In the genomic region with DNA sequence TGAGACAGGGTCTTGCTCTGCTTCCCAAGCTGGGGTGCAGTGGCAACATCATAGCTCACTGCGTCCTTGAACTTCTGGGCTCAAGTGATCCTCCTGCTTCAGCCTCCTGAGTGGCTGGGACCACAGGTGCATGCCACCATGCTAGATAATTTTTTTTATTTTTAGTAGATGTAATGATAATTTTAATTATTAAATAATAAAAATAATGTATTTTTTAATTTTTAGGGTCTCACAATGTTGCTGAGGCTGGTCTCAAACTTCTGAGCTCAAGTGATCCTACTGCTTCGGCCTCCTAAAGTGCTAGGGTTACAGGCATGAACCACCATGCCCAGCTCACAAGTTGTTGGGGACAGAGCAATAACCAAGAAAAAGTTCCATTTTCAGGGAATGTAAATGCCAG, we compare ENCODE assay signal across 17 cellular contexts.
DNase-seq lines count a peak whose midpoint lies in the region; ATAC-seq and TF ChIP-seq lines count a peak whose summit lies in the region.
"Had no signal": no experiment of that assay in that cellular context is flagged by ENCODE, and none has a peak within 500 bp of the region (broad histone marks: within the 10 kb centered on the region; RNA-seq: fewer than 3 reads in every experiment).

No MANE protein-coding gene starts in this region.

- no peaks in the 10 kb centered on the region for H3K9me3 ChIP-seq in esophagus squamous epithelium
- H3K9me3 ChIP-seq: A549; BLaER1 treated with 17β-estradiol and CSF1 and Interleukin-3, amounts not matched to agents 10 nM and 100 nM had no signal

- H3K27ac ChIP-seq in dorsolateral prefrontal cortex = peak overlapping the region in 35 of 59 donors; percentile 13 to 97 (median 91)
- H3K27ac ChIP-seq in temporal lobe (ENCODE audit: low read depth, low read length) = peak overlapping the region; percentile 93
- H3K27ac ChIP-seq in esophagus squamous epithelium = no peak overlapping the region
- H3K27ac ChIP-seq: 22Rv1; A549; BLaER1 treated with 17β-estradiol and CSF1 and Interleukin-3, amounts not matched to agents 10 nM and 100 nM; C4-2B had no signal

- ATAC-seq in WTC11 = no peak
- ATAC-seq: A549; CD8-positive, alpha-beta T cell had no signal

- peaks cover 11% of the 10 kb centered on the region for H3K36me3 Mint-ChIP-seq in WTC11
- H3K36me3 Mint-ChIP-seq: CD8-positive, alpha-beta T cell had no signal

- peaks cover 0 to 4% (median 0%) of the 10 kb centered on the region in 45 donors for H3K27me3 ChIP-seq in dorsolateral prefrontal cortex
- peaks cover 0 to 23% (median 0%) of the 10 kb centered on the region in 4 donors for H3K27me3 ChIP-seq in esophagus squamous epithelium
- H3K27me3 ChIP-seq: BLaER1 treated with 17β-estradiol and CSF1 and Interleukin-3, amounts not matched to agents 10 nM and 100 nM had no signal

- no peak for TF ChIP-seq POLR2A in esophagus squamous epithelium (IDR thresholded peaks at IDR 0.05)

- H3K36me3 ChIP-seq in esophagus squamous epithelium = no peaks in the 10 kb centered on the region
- H3K36me3 ChIP-seq: BLaER1 treated with 17β-estradiol and CSF1 and Interleukin-3, amounts not matched to agents 10 nM and 100 nM had no signal

- no peak overlapping the region for H3K4me3 ChIP-seq in dorsolateral prefrontal cortex
- no peak overlapping the region for H3K4me3 ChIP-seq in esophagus squamous epithelium
- H3K4me3 ChIP-seq: A549; BLaER1 treated with 17β-estradiol and CSF1 and Interleukin-3, amounts not matched to agents 10 nM and 100 nM had no signal

- TF ChIP-seq CTCF in WTC11 (IDR thresholded peaks at IDR 0.05) (no peak), dorsolateral prefrontal cortex (IDR thresholded peaks at IDR 0.05 in 54 of 56, conservative IDR thresholded peaks at IDR 0.05 in 2 of 56; ENCODE audit: low read depth in 1 of 56, partially characterized antibody in 56 of 56) (no peak), esophagus squamous epithelium (IDR thresholded peaks at IDR 0.05) (no peak)

- CTCF ChIA-PET in WTC11 (lab: Charles Lee) = interaction anchor here (0.7 to 1.4 kb wide), 3 partner anchors 9 to 655 kb away, joined by 3 to 5 read pairs (median 3); no protein-coding TSS in a partner anchor

- DNase-seq in WTC11 (ENCODE audit: low spot score) (no peak), dorsolateral prefrontal cortex (no peak), esophagus squamous epithelium (lab: John Stamatoyannopoulos, UW) (no peak), NCI-H2196 treated with DMSO at 0.1 percent for 48 hours (lab: John Stamatoyannopoulos, UW; ENCODE audit: unreplicated experiment) (no peak)
- DNase-seq: AML-193; Caco-2; Calu3; CD4-positive, alpha-beta T cell; CD8-positive, alpha-beta T cell; DMS79 treated with DMSO at 0.1 percent for 48 hours; GF-D8 had no signal

- H3K27ac Mint-ChIP-seq in WTC11 = no peak overlapping the region
- H3K27ac Mint-ChIP-seq: B cell; CD4-positive, alpha-beta T cell; CD8-positive, alpha-beta T cell had no signal

- H3K9me3 Mint-ChIP-seq in WTC11 = peaks cover 17% of the 10 kb centered on the region
- H3K9me3 Mint-ChIP-seq: CD4-positive, alpha-beta T cell; CD8-positive, alpha-beta T cell had no signal

- H3K27me3 Mint-ChIP-seq in WTC11 (ENCODE audit: low read depth) = no peaks in the 10 kb centered on the region; the same call in 1 of the 2 replicates

- no peak overlapping the region for H3K4me3 Mint-ChIP-seq in WTC11
- H3K4me3 Mint-ChIP-seq: B cell; CD4-positive, alpha-beta T cell; CD8-positive, alpha-beta T cell had no signal

- peaks cover 4% of the 10 kb centered on the region for H3K4me1 Mint-ChIP-seq in WTC11
- H3K4me1 Mint-ChIP-seq: B cell had no signal

- POLR2A ChIA-PET in WTC11 (lab: Charles Lee) = no interaction called here

- H3K4me1 ChIP-seq in esophagus squamous epithelium = no peaks in the 10 kb centered on the region
- H3K4me1 ChIP-seq: A549 had no signal

- WGBS in esophagus squamous epithelium, 2 donors = 90 to 97% methylated on average over 2 of the region's 2 CpGs

- intact Hi-C loops in dorsolateral prefrontal cortex (cut with DNase I) = loop anchor here in 1 of 2 donors (10.0 kb wide), 2 partner anchors 274 to 764 kb away; a partner anchor contains a TSS
- intact Hi-C loops in esophagus squamous epithelium (cut with DNase I) = no loop called here

TF ChIP-seq in WTC11, 78 proteins besides CTCF, POLR2A, EP300 and RAD21:
- TF ChIP-seq HMGA2 (CRISPR knock-in tag; IDR thresholded peaks at IDR 0.05) (peak; percentile 92), ZNF317 (CRISPR knock-in tag; IDR thresholded peaks at IDR 0.05; ENCODE audit: borderline replicate concordance, low read depth) (no peak)

Comparison
In these comparisons a context has a peak if more than half of its experiments do, and no peak if none do; other contexts are left out.
1. H3K27ac ChIP-seq: peak in dorsolateral prefrontal cortex (35 of 59) and temporal lobe (single experiment); none in esophagus squamous epithelium (0 of 4).